18 cellular contexts compared by ENCODE assay signal in the genomic region with DNA sequence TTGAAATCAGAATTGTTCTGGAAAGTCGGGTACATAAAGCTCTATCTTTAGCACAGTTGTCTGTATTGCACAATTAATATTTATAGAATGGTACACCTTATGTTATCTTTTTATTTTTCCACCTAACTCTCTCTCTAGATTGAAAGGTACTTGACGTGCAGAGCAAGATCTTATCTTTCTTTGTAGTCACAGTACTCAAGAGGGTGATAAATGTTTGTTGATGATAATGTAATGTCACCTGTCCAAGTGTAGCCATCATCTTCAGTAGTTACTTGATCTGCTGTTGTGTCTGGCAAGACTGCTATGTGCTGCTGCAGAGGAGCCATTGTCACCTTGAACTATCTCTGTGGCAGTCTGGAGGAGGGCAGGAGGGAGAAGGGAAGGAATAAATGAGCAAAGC. TPM values are rescaled to one million over a fixed set of nuclear protein-coding genes. Genes with fewer than 3 reads are reported as not detected.
DNase-seq lines count a peak whose midpoint lies in the region; ATAC-seq and TF ChIP-seq lines count a peak whose summit lies in the region.
"Had no signal": no experiment of that assay in that cellular context is flagged by ENCODE, and none has a peak within 500 bp of the region (broad histone marks: within the 10 kb centered on the region; RNA-seq: fewer than 3 reads in every experiment).

No MANE protein-coding gene starts in this region.

- 72% methylated on average over 2 of the region's 2 CpGs for WGBS in hepatocyte (ENCODE audit: low lambda C conversion rate, missing lambda C conversion rate)

- peak overlapping the region; percentile 37 for H3K4me3 Mint-ChIP-seq in CD4-positive, alpha-beta T cell
- H3K4me3 Mint-ChIP-seq in WTC11: no peak overlapping the region

- H3K4me3 ChIP-seq in hepatocyte: no peak overlapping the region
- H3K4me3 ChIP-seq: MG63, transverse colon had no signal

- CTCF ChIA-PET in CD4-positive, alpha-beta T cell (lab: Charles Lee): interaction anchor here (0.6 kb wide), 1 partner anchor 24 kb away, joined by 3 read pairs; no protein-coding TSS in a partner anchor
- CTCF ChIA-PET in WTC11 (lab: Charles Lee): interaction anchor here (1.0 kb wide), 1 partner anchor 66 kb away, joined by 4 read pairs; no protein-coding TSS in a partner anchor

- DNase-seq in NCI-H2171 treated with DMSO at 0.1 percent for 48 hours (lab: John Stamatoyannopoulos, UW) (peak; percentile 56), NCI-H2171 (lab: John Stamatoyannopoulos, UW) (no peak), WTC11 (ENCODE audit: low spot score) (no peak), hepatocyte (ENCODE audit: low spot score) (no peak), glomerular visceral epithelial cell (ENCODE audit: extremely low spot score) (no peak), Ammon's horn (ENCODE audit: low spot score) (no peak)
- DNase-seq in CD4-positive, alpha-beta T cell: no peak
- DNase-seq: activated CD4-positive, CD25-positive, alpha-beta regulatory T cell; activated T-cell treated with anti-CD3 and anti-CD28 coated beads, Interleukin-2, amount 50 U/mL, for 48 hours; dermis blood vessel endothelial cell; kidney; MG63; NCI-H1930; NCI-H748 treated with DMSO at 0.1 percent for 48 hours; nucleus accumbens; stimulated activated CD4-positive, alpha-beta T cell treated with anti-CD3 and anti-CD28 coated beads, Interleukin-4, amount 100 ng/mL, for 24 hours; transverse colon had no signal

- H3K79me2 ChIP-seq in hepatocyte: peaks cover 79% of the 10 kb centered on the region

- H3K4me2 ChIP-seq in hepatocyte: no peak overlapping the region

- no peaks in the 10 kb centered on the region for H3K9me3 Mint-ChIP-seq in CD4-positive, alpha-beta T cell
- no peaks in the 10 kb centered on the region for H3K9me3 Mint-ChIP-seq in WTC11

- H4K20me1 ChIP-seq in hepatocyte (ENCODE audit: insufficient read depth, poor library complexity, severe bottlenecking): peaks cover 11% of the 10 kb centered on the region

- no peak overlapping the region for H2AFZ ChIP-seq in hepatocyte

- H3K36me3 ChIP-seq in hepatocyte (replicated peaks; ENCODE audit: insufficient read depth, low read depth): no peaks in the 10 kb centered on the region

- no peaks in the 10 kb centered on the region for H3K27me3 ChIP-seq in CD4-positive, alpha-beta T cell (ENCODE audit: control insufficient read depth, insufficient read depth, low read length)
- no peaks in the 10 kb centered on the region for H3K27me3 ChIP-seq in hepatocyte
- H3K27me3 ChIP-seq: MG63, transverse colon had no signal

- intact Hi-C loops in CD4-positive, alpha-beta T cell (cut with DNase I, micrococcal nuclease): no loop called here

- H3K27ac Mint-ChIP-seq in CD4-positive, alpha-beta T cell: peak overlapping the region; percentile 63
- peak overlapping the region; percentile 91 for H3K27ac Mint-ChIP-seq in WTC11

- TF ChIP-seq CTCF in CD4-positive, alpha-beta T cell (IDR thresholded peaks at IDR 0.05): no peak
- no peak for TF ChIP-seq CTCF in WTC11 (IDR thresholded peaks at IDR 0.05)
- no peak for TF ChIP-seq CTCF in hepatocyte (IDR thresholded peaks at IDR 0.05; ENCODE audit: poor library complexity)

- no peak overlapping the region for H3K27ac ChIP-seq in CD4-positive, alpha-beta T cell (ENCODE audit: low read depth, low read length)
- H3K27ac ChIP-seq in hepatocyte: peak overlapping the region; percentile 31
- H3K27ac ChIP-seq: transverse colon had no signal

- peaks cover 76% of the 10 kb centered on the region for H3K36me3 Mint-ChIP-seq in CD4-positive, alpha-beta T cell (ENCODE audit: low read depth)
- no peaks in the 10 kb centered on the region for H3K36me3 Mint-ChIP-seq in WTC11

- H3K9me3 ChIP-seq in CD4-positive, alpha-beta T cell (ENCODE audit: control insufficient read depth, low read length): no peaks in the 10 kb centered on the region
- no peaks in the 10 kb centered on the region for H3K9me3 ChIP-seq in hepatocyte (ENCODE audit: low read depth)
- H3K9me3 ChIP-seq: MG63, transverse colon had no signal

- POLR2A ChIA-PET in CD4-positive, alpha-beta T cell (lab: Charles Lee): interaction anchor here (1.7 kb wide), 1 partner anchor 24 kb away, joined by 8 read pairs; no protein-coding TSS in a partner anchor
- POLR2A ChIA-PET in WTC11 (lab: Charles Lee): no interaction called here

- H3K9me2 ChIP-seq in hepatocyte (replicated peaks; ENCODE audit: insufficient read depth): no peaks in the 10 kb centered on the region

- no peaks in the 10 kb centered on the region for H3K27me3 Mint-ChIP-seq in CD4-positive, alpha-beta T cell
- no peaks in the 10 kb centered on the region for H3K27me3 Mint-ChIP-seq in WTC11 (ENCODE audit: low read depth)

- H3K4me1 ChIP-seq in hepatocyte (ENCODE audit: insufficient read depth): peaks cover 10% of the 10 kb centered on the region

- ATAC-seq in CD4-positive, alpha-beta T cell (ENCODE audit: poor library complexity): peak; percentile 27
- no peak for ATAC-seq in WTC11
- no peak for ATAC-seq in HG03432 (IDR thresholded peaks at IDR 0.05; ENCODE audit: unreplicated experiment)

- H3K4me1 Mint-ChIP-seq in CD4-positive, alpha-beta T cell (ENCODE audit: low read depth): peaks cover 58% of the 10 kb centered on the region
- H3K4me1 Mint-ChIP-seq in WTC11: peaks cover 9% of the 10 kb centered on the region

TF ChIP-seq in WTC11, 78 proteins besides CTCF, POLR2A, EP300 and RAD21:
- TF ChIP-seq MAX (CRISPR knock-in tag; IDR thresholded peaks at IDR 0.05) (no peak), CREB1 (CRISPR knock-in tag; IDR thresholded peaks at IDR 0.05) (no peak), OVOL2 (CRISPR knock-in tag; IDR thresholded peaks at IDR 0.05; ENCODE audit: borderline replicate concordance) (no peak)
- TF ChIP-seq, protein P1, sequence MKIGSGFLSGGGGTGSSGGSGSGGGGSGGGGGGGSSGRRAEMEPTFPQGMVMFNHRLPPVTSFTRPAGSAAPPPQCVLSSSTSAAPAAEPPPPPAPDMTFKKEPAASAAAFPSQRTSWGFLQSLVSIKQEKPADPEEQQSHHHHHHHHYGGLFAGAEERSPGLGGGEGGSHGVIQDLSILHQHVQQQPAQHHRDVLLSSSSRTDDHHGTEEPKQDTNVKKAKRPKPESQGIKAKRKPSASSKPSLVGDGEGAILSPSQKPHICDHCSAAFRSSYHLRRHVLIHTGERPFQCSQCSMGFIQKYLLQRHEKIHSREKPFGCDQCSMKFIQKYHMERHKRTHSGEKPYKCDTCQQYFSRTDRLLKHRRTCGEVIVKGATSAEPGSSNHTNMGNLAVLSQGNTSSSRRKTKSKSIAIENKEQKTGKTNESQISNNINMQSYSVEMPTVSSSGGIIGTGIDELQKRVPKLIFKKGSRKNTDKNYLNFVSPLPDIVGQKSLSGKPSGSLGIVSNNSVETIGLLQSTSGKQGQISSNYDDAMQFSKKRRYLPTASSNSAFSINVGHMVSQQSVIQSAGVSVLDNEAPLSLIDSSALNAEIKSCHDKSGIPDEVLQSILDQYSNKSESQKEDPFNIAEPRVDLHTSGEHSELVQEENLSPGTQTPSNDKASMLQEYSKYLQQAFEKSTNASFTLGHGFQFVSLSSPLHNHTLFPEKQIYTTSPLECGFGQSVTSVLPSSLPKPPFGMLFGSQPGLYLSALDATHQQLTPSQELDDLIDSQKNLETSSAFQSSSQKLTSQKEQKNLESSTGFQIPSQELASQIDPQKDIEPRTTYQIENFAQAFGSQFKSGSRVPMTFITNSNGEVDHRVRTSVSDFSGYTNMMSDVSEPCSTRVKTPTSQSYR (CRISPR knock-in tag; IDR thresholded peaks at IDR 0.05): no peak
- TF ChIP-seq, protein P2, sequence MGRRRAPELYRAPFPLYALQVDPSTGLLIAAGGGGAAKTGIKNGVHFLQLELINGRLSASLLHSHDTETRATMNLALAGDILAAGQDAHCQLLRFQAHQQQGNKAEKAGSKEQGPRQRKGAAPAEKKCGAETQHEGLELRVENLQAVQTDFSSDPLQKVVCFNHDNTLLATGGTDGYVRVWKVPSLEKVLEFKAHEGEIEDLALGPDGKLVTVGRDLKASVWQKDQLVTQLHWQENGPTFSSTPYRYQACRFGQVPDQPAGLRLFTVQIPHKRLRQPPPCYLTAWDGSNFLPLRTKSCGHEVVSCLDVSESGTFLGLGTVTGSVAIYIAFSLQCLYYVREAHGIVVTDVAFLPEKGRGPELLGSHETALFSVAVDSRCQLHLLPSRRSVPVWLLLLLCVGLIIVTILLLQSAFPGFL (CRISPR knock-in tag; IDR thresholded peaks at IDR 0.05; ENCODE audit: borderline replicate concordance): no peak

RNA-seq across cellular contexts. Expression of gene HMOX2, which starts 5.3 kb away (rescaled TPM):
- total RNA-seq in CD4-positive, alpha-beta T cell: 10 to 100 TPM; 63.4 to 66.4 TPM
- total RNA-seq in WTC11 (2021) (29.5 to 42.6 TPM (median 31.1 TPM) in 3 replicates), hepatocyte (57.7 and 68.8 TPM in 2 replicates)
- 108 TPM in 2 replicates for polyA plus RNA-seq in hepatocyte

RNA-seq across cellular contexts. Expression of gene NMRAL1, which starts 7.1 kb away (rescaled TPM):
- total RNA-seq in CD4-positive, alpha-beta T cell: 10 to 100 TPM; 28.6 to 29.5 TPM
- total RNA-seq in WTC11 (2021) (68.1 to 77.6 TPM (median 69.5 TPM) in 3 replicates), hepatocyte (42.7 and 47.6 TPM in 2 replicates)
- polyA plus RNA-seq in hepatocyte: 47.5 and 49.5 TPM in 2 replicates

RNA-seq across cellular contexts. Expression of gene DNAJA3, which starts 55.9 kb away (rescaled TPM):
- 10 to 100 TPM; 17.2 to 18.8 TPM for total RNA-seq in CD4-positive, alpha-beta T cell
- 54.8 to 64.1 TPM (median 56.0 TPM) in 3 replicates for total RNA-seq in WTC11 (2021)
- total RNA-seq in hepatocyte: 55.3 and 59.2 TPM in 2 replicates
- polyA plus RNA-seq in hepatocyte: 51.2 and 58.8 TPM in 2 replicates

RNA-seq across cellular contexts. Expression of gene CDIP1, which starts 57.0 kb away (rescaled TPM):
- total RNA-seq in CD4-positive, alpha-beta T cell: 10 to 100 TPM; 19.5 to 22.4 TPM
- total RNA-seq in WTC11 (2021) (68.9 to 79.2 TPM (median 78.9 TPM) in 3 replicates), hepatocyte (19.7 and 22.0 TPM in 2 replicates)
- polyA plus RNA-seq in hepatocyte: 29.3 and 33.3 TPM in 2 replicates
